Comparison of ENCODE assay signal across 1 cellular context in genomic region chr2:171893824-171894611, GRCh38.
TF ChIP-seq lines count a peak whose summit lies in the region.

SLC25A12 (minus strand) TSS chr2:171894244; CDS start chr2:171894214, 30 bp downstream.

TF ChIP-seq in HepG2, 621 proteins besides CTCF, POLR2A, EP300 and RAD21 (continued from another document and continues in another):
- peak; percentile 39; the same call in 1 of the 2 replicates for TF ChIP-seq IRF9 (CRISPR knock-in tag; IDR thresholded peaks at IDR 0.05; ENCODE audit: borderline replicate concordance)
- TF ChIP-seq ZBTB49 (CRISPR knock-in tag; IDR thresholded peaks at IDR 0.05; ENCODE audit: borderline replicate concordance), result no peak
- no peak for TF ChIP-seq ZNF850 (CRISPR knock-in tag; conservative IDR thresholded peaks at IDR 0.05)
- TF ChIP-seq MXD3 (CRISPR knock-in tag; IDR thresholded peaks at IDR 0.05), result peak; percentile 89
- TF ChIP-seq MNT (IDR thresholded peaks at IDR 0.05), result no peak
- no peak for TF ChIP-seq ZNF260 (CRISPR knock-in tag; IDR thresholded peaks at IDR 0.05; ENCODE audit: borderline replicate concordance, low read depth)
- TF ChIP-seq MIXL1 (CRISPR knock-in tag; IDR thresholded peaks at IDR 0.05), result no peak
- peak; percentile 92 for TF ChIP-seq PHF8 (CRISPR knock-in tag; IDR thresholded peaks at IDR 0.05)
- TF ChIP-seq AGO1 (IDR thresholded peaks at IDR 0.05; ENCODE audit: low read depth, low read length, poor library complexity, severe bottlenecking), result peak; percentile 53
- no peak for TF ChIP-seq ZNF841 (CRISPR knock-in tag; IDR thresholded peaks at IDR 0.05; ENCODE audit: borderline replicate concordance)
- TF ChIP-seq FLYWCH1 (CRISPR knock-in tag; IDR thresholded peaks at IDR 0.05), result no peak
- TF ChIP-seq PRDM10 (CRISPR knock-in tag; IDR thresholded peaks at IDR 0.05; ENCODE audit: low read depth), result no peak
- TF ChIP-seq CEBPZ (IDR thresholded peaks at IDR 0.05; ENCODE audit: low read length), result no peak
- TF ChIP-seq SPEN (CRISPR knock-in tag; IDR thresholded peaks at IDR 0.05; ENCODE audit: low read depth), result peak; percentile 65
- peak; percentile 14; the same call in 1 of the 2 replicates for TF ChIP-seq MED1 (CRISPR knock-in tag; IDR thresholded peaks at IDR 0.05)
- no peak for TF ChIP-seq FOXJ3 (CRISPR knock-in tag; IDR thresholded peaks at IDR 0.05; ENCODE audit: borderline replicate concordance)
- no peak for TF ChIP-seq ZNF879 (CRISPR knock-in tag; IDR thresholded peaks at IDR 0.05)
- TF ChIP-seq MED8 (CRISPR knock-in tag; IDR thresholded peaks at IDR 0.05; ENCODE audit: insufficient replicate concordance), result no peak
- TF ChIP-seq BCL3 (CRISPR knock-in tag; IDR thresholded peaks at IDR 0.05), result peak; percentile 76; the same call in 1 of the 2 replicates
- peak; percentile 59; the same call in 1 of the 2 replicates for TF ChIP-seq TIGD3 (CRISPR knock-in tag; IDR thresholded peaks at IDR 0.05; ENCODE audit: borderline replicate concordance)
- TF ChIP-seq ZNF782 (CRISPR knock-in tag; IDR thresholded peaks at IDR 0.05; ENCODE audit: borderline replicate concordance), result no peak; the same call in 1 of the 2 replicates
- no peak for TF ChIP-seq MAFF (IDR thresholded peaks at IDR 0.05; ENCODE audit: low read depth, low read length)
- TF ChIP-seq NCOA1 (CRISPR knock-in tag; IDR thresholded peaks at IDR 0.05), result 0 out of 2 replicates have a peak, but pooled peaks have one; percentile 69
- peak; percentile 57; the same call in 1 of the 2 replicates for TF ChIP-seq ZNF317 (CRISPR knock-in tag; IDR thresholded peaks at IDR 0.05)
- no peak for TF ChIP-seq HOMEZ (CRISPR knock-in tag; IDR thresholded peaks at IDR 0.05; ENCODE audit: low read depth)
- peak; percentile 29 for TF ChIP-seq BCL6 (CRISPR knock-in tag; IDR thresholded peaks at IDR 0.05)
- no peak for TF ChIP-seq KAT7 (CRISPR knock-in tag; IDR thresholded peaks at IDR 0.05; ENCODE audit: borderline replicate concordance)
- TF ChIP-seq ZNF570 (CRISPR knock-in tag; IDR thresholded peaks at IDR 0.05; ENCODE audit: borderline replicate concordance), result no peak; the same call in 1 of the 2 replicates
- TF ChIP-seq TBX2 (CRISPR knock-in tag; IDR thresholded peaks at IDR 0.05; ENCODE audit: borderline replicate concordance), result no peak; the same call in 1 of the 2 replicates
- no peak for TF ChIP-seq TERF1 (CRISPR knock-in tag; IDR thresholded peaks at IDR 0.05)
- peak; percentile 40; the same call in 1 of the 2 replicates for TF ChIP-seq FOXC1 (CRISPR knock-in tag; IDR thresholded peaks at IDR 0.05; ENCODE audit: borderline replicate concordance)
- TF ChIP-seq E2F2 (CRISPR knock-in tag; IDR thresholded peaks at IDR 0.05; ENCODE audit: borderline replicate concordance), result no peak
- no peak for TF ChIP-seq ZNF460 (CRISPR knock-in tag; IDR thresholded peaks at IDR 0.05; ENCODE audit: borderline replicate concordance)
- TF ChIP-seq ZNF501 (CRISPR knock-in tag; IDR thresholded peaks at IDR 0.05), result peak; percentile 91
- TF ChIP-seq SNAPC2 (CRISPR knock-in tag; IDR thresholded peaks at IDR 0.05), result no peak
- no peak for TF ChIP-seq ZBTB20 (CRISPR knock-in tag; IDR thresholded peaks at IDR 0.05; ENCODE audit: borderline replicate concordance, low read depth)
- peak; percentile 11; the same call in 1 of the 2 replicates for TF ChIP-seq ETV5 (CRISPR knock-in tag; IDR thresholded peaks at IDR 0.05; ENCODE audit: borderline replicate concordance)
- TF ChIP-seq HNRNPLL (IDR thresholded peaks at IDR 0.05; ENCODE audit: low read depth, low read length, poor library complexity, severe bottlenecking), result peak; percentile 79
